9 cellular contexts compared by ENCODE assay signal in genomic region chr14:22099942-22100763, GRCh38.
DNase-seq lines count a peak whose midpoint lies in the region; ATAC-seq, FAIRE-seq and TF ChIP-seq lines count a peak whose summit lies in the region.
"Had no signal": no experiment of that assay in that cellular context is flagged by ENCODE, and none has a peak within 500 bp of the region (broad histone marks: within the 10 kb centered on the region; RNA-seq: fewer than 3 reads in every experiment).

No MANE protein-coding gene starts in this region.

- CTCF ChIA-PET in Caco-2 (lab: Charles Lee), result interaction anchor here (0.6 to 1.3 kb wide), 22 partner anchors 8 to 866 kb away, joined by 3 to 27 read pairs (median 4); no protein-coding TSS in a partner anchor

- H3K36me3 ChIP-seq in Caco-2 (ENCODE audit: control insufficient read depth, insufficient read depth, low read length), result no peaks in the 10 kb centered on the region
- no peaks in the 10 kb centered on the region for H3K36me3 ChIP-seq in bronchial epithelial cell (ENCODE audit: control insufficient read depth, insufficient read depth, low read length)
- H3K36me3 ChIP-seq: SJCRH30 had no signal

- H3K9me3 ChIP-seq in Caco-2, result no peaks in the 10 kb centered on the region
- H3K9me3 ChIP-seq: SJCRH30 had no signal

- H3K27me3 Mint-ChIP-seq in Caco-2 (ENCODE audit: insufficient read depth, unreplicated experiment), result peaks cover 2% of the 10 kb centered on the region

- FAIRE-seq in GM19239 (lab: Jason Lieb, UNC) (peak; percentile 86), bronchial epithelial cell (lab: Jason Lieb, UNC) (no peak)

- no peak overlapping the region for H3K27ac Mint-ChIP-seq in Caco-2 (ENCODE audit: unreplicated experiment)

- DNase-seq in Caco-2 (peak; percentile 78 to 80), GM19239 (ENCODE audit: insufficient read length, low spot score) (peak; percentile 24), HT-29 (ENCODE audit: low spot score) (peak; percentile 67), T-helper 22 cell (ENCODE audit: low read depth) (peak; percentile 15), bronchial epithelial cell (ENCODE audit: low read depth) (peak; percentile 81), left lobe of liver (ENCODE audit: low spot score) (no peak), NCI-H2029 (lab: John Stamatoyannopoulos, UW) (no peak)
- DNase-seq in stimulated activated CD4-positive, alpha-beta T cell treated with anti-CD3 and anti-CD28 coated beads, TNF-alpha, amount 100 ng/mL, for 4 hours (ENCODE audit: low read depth in 3 of 3), result peak in 2 of 3 experiments; percentile 1 to 26

- POLR2A ChIA-PET in Caco-2 (lab: Charles Lee), result no interaction called here

- no TSS peak for BruUV-seq in Caco-2 (replicated peaks; lab: Mats Ljungman, UMichigan)

- H3K4me3 ChIP-seq in Caco-2 (ENCODE audit: low read depth, low read length) (no peak overlapping the region), bronchial epithelial cell (ENCODE audit: low read depth, low read length) (no peak overlapping the region)
- H3K4me3 ChIP-seq: SJCRH30 had no signal

- H3K4me3 Mint-ChIP-seq in Caco-2 (ENCODE audit: unreplicated experiment), result no peak overlapping the region

- peak; percentile 92 for ATAC-seq in left lobe of liver

- H3K36me3 Mint-ChIP-seq in Caco-2 (ENCODE audit: insufficient read depth, unreplicated experiment), result no peaks in the 10 kb centered on the region

- H3K27me3 ChIP-seq in Caco-2 (replicated peaks; ENCODE audit: control insufficient read depth, insufficient read depth, low read length) (no peaks in the 10 kb centered on the region; the same call in 1 of the 2 replicates), bronchial epithelial cell (ENCODE audit: control insufficient read depth, insufficient read depth, low read length) (peaks cover 2% of the 10 kb centered on the region)
- H3K27me3 ChIP-seq: SJCRH30 had no signal

- H3K4me1 ChIP-seq in Caco-2, result no peaks in the 10 kb centered on the region
- H3K4me1 ChIP-seq: SJCRH30 had no signal

- no peaks in the 10 kb centered on the region for H3K9me3 Mint-ChIP-seq in Caco-2 (ENCODE audit: unreplicated experiment)

- peak; percentile 62 to 95 for TF ChIP-seq CTCF in Caco-2 (IDR thresholded peaks at IDR 0.05; ENCODE audit: insufficient read depth in 1 of 2, low read depth in 1 of 2, low read length in 1 of 2, severe bottlenecking in 1 of 2, unreplicated experiment in 1 of 2)
- TF ChIP-seq CTCF in bronchial epithelial cell (IDR thresholded peaks at IDR 0.05; ENCODE audit: insufficient read depth, low read length, severe bottlenecking), result peak; percentile 83

- intact Hi-C loops in Caco-2 (cut with micrococcal nuclease; ENCODE audit: unreplicated experiment), result loop anchor here (1.0 to 2.0 kb wide), 2 partner anchors 16 to 103 kb away; no protein-coding TSS in a partner anchor

- no peaks in the 10 kb centered on the region for H3K4me1 Mint-ChIP-seq in Caco-2 (ENCODE audit: low read depth, unreplicated experiment)

Comparison
In these comparisons a context has a peak if more than half of its experiments do, and no peak if none do; other contexts are left out.
1. DNase-seq: peak in Caco-2 (2 of 2), GM19239 (single experiment), HT-29 (single experiment), T-helper 22 cell (single experiment), bronchial epithelial cell (single experiment) and stimulated activated CD4-positive, alpha-beta T cell treated with anti-CD3 and anti-CD28 coated beads, TNF-alpha, amount 100 ng/mL, for 4 hours (2 of 3); none in left lobe of liver (single experiment) and NCI-H2029 (single experiment).